Comparison of ENCODE assay signal across 8 cellular contexts in genomic region chrX:132217203-132218073, GRCh38. TPM values are rescaled to one million over a fixed set of nuclear protein-coding genes. Genes with fewer than 3 reads are reported as not detected.
DNase-seq lines count a peak whose midpoint lies in the region; TF ChIP-seq lines count a peak whose summit lies in the region.

No MANE protein-coding gene starts in this region.

- H3K27me3 ChIP-seq in subcutaneous abdominal adipose tissue (ENCODE audit: control insufficient read depth in 5 of 5, insufficient read depth in 4 of 5, low read length in 5 of 5): peaks cover 0 to 4% (median 0%) of the 10 kb centered on the region in 5 donors

- peaks cover 31% of the 10 kb centered on the region for H3K4me1 Mint-ChIP-seq in activated T-helper 2 cell treated with anti-CD3 and anti-CD28 coated beads, Interferon-gamma antibody, Interleukin-2, Interleukin-4, amounts not matched to agents 10 μg/mL and 5 μg/mL and 100 μg/mL, durations not matched to agents 14 hours and 24 hours and 36 hours (ENCODE audit: low read depth)
- peaks cover 52% of the 10 kb centered on the region for H3K4me1 Mint-ChIP-seq in neural crest cell

- H3K4me3 ChIP-seq in subcutaneous abdominal adipose tissue (ENCODE audit: low read depth in 1 of 5, low read length in 5 of 5): peak overlapping the region; percentile 68 to 91 (median 75)

- intact Hi-C loops in activated T-helper 2 cell treated with anti-CD3 and anti-CD28 coated beads, Interferon-gamma antibody, Interleukin-2, Interleukin-4, amounts not matched to agents 10 μg/mL and 5 μg/mL and 100 μg/mL, durations not matched to agents 14 hours and 24 hours and 36 hours (cut with micrococcal nuclease): loop anchor here (1.0 to 5.0 kb wide), 6 partner anchors 49 to 405 kb away; partner anchors contain the start of gene MBNL3

- H3K36me3 ChIP-seq in subcutaneous abdominal adipose tissue (ENCODE audit: control insufficient read depth in 5 of 5, insufficient read depth in 5 of 5, low read length in 5 of 5): peaks cover 0 to 12% (median 0%) of the 10 kb centered on the region in 5 donors

- TF ChIP-seq CTCF in neural crest cell (conservative IDR thresholded peaks at IDR 0.05): no peak

- H3K9me3 Mint-ChIP-seq in activated T-helper 2 cell treated with anti-CD3 and anti-CD28 coated beads, Interferon-gamma antibody, Interleukin-2, Interleukin-4, amounts not matched to agents 10 μg/mL and 5 μg/mL and 100 μg/mL, durations not matched to agents 14 hours and 24 hours and 36 hours: no peaks in the 10 kb centered on the region
- H3K9me3 Mint-ChIP-seq in neural crest cell: no peaks in the 10 kb centered on the region

- peaks cover 26% of the 10 kb centered on the region for H3K36me3 Mint-ChIP-seq in activated T-helper 2 cell treated with anti-CD3 and anti-CD28 coated beads, Interferon-gamma antibody, Interleukin-2, Interleukin-4, amounts not matched to agents 10 μg/mL and 5 μg/mL and 100 μg/mL, durations not matched to agents 14 hours and 24 hours and 36 hours (ENCODE audit: low read depth)
- peaks cover 4% of the 10 kb centered on the region for H3K36me3 Mint-ChIP-seq in neural crest cell (ENCODE audit: low read depth)

- peak overlapping the region; percentile 97 for H3K27ac Mint-ChIP-seq in activated T-helper 2 cell treated with anti-CD3 and anti-CD28 coated beads, Interferon-gamma antibody, Interleukin-2, Interleukin-4, amounts not matched to agents 10 μg/mL and 5 μg/mL and 100 μg/mL, durations not matched to agents 14 hours and 24 hours and 36 hours
- H3K27ac Mint-ChIP-seq in neural crest cell (ENCODE audit: unreplicated experiment): peak overlapping the region; percentile 97

- H3K9me3 ChIP-seq in subcutaneous abdominal adipose tissue (ENCODE audit: control insufficient read depth in 5 of 5, low read length in 5 of 5): no peaks in the 10 kb centered on the region

- H3K27ac ChIP-seq in subcutaneous abdominal adipose tissue (ENCODE audit: low read depth, low read length): peak overlapping the region; percentile 86

- peak overlapping the region; percentile 90 for H3K4me3 Mint-ChIP-seq in activated T-helper 2 cell treated with anti-CD3 and anti-CD28 coated beads, Interferon-gamma antibody, Interleukin-2, Interleukin-4, amounts not matched to agents 10 μg/mL and 5 μg/mL and 100 μg/mL, durations not matched to agents 14 hours and 24 hours and 36 hours (ENCODE audit: low read depth)
- peak overlapping the region; percentile 98 for H3K4me3 Mint-ChIP-seq in neural crest cell

- DNase-seq in EH (ENCODE audit: low read depth): peak; percentile 79
- peak; percentile 86 for DNase-seq in H4 (ENCODE audit: low spot score)
- DNase-seq in LHCN-M2 (ENCODE audit: low read depth): peak; percentile 72
- peak; percentile 90 for DNase-seq in RPMI8226
- DNase-seq in activated T-helper 2 cell treated with anti-CD3 and anti-CD28 coated beads, Interferon-gamma antibody, Interleukin-2, Interleukin-4, amounts not matched to agents 10 μg/mL and 5 μg/mL and 100 μg/mL, durations not matched to agents 14 hours and 24 hours and 36 hours (ENCODE audit: low spot score): peak; percentile 69
- DNase-seq in fibroblast of the conjunctiva (ENCODE audit: low read depth): peak; percentile 68
- DNase-seq in neural crest cell (ENCODE audit: low read depth, low spot score): peak; percentile 71

- peaks cover 0 to 23% (median 16%) of the 10 kb centered on the region in 5 donors for H3K4me1 ChIP-seq in subcutaneous abdominal adipose tissue (ENCODE audit: control insufficient read depth in 5 of 5, insufficient read depth in 5 of 5, low read length in 5 of 5)

- peak overlapping the region; percentile 71 to 82 (median 71) for H3K9ac ChIP-seq in subcutaneous abdominal adipose tissue (ENCODE audit: low read length in 5 of 5)

- no peaks in the 10 kb centered on the region for H3K27me3 Mint-ChIP-seq in activated T-helper 2 cell treated with anti-CD3 and anti-CD28 coated beads, Interferon-gamma antibody, Interleukin-2, Interleukin-4, amounts not matched to agents 10 μg/mL and 5 μg/mL and 100 μg/mL, durations not matched to agents 14 hours and 24 hours and 36 hours (ENCODE audit: low read depth)
- H3K27me3 Mint-ChIP-seq in neural crest cell (ENCODE audit: low read depth): peaks cover 4% of the 10 kb centered on the region

RNA-seq across cellular contexts. Expression of gene RAP2C, which starts 1.8 kb away (rescaled TPM):
- 22.5 and 32.6 TPM in 2 replicates for total RNA-seq in H4 (2014; rRNA removed; shearing (Covaris generic))
- total RNA-seq in LHCN-M2 (2014; rRNA removed) (20.1 and 21.0 TPM in 2 replicates), neural crest cell (48.2 and 49.6 TPM in 2 replicates)
- 8.1 TPM for polyA plus RNA-seq in LHCN-M2 (2012)
- total RNA-seq in activated T-helper 2 cell treated with anti-CD3 and anti-CD28 coated beads, Interferon-gamma antibody, Interleukin-2, Interleukin-4, amounts not matched to agents 10 μg/mL and 5 μg/mL and 100 μg/mL, durations not matched to agents 14 hours and 24 hours and 36 hours: 40.1 and 42.1 TPM in 2 replicates

Comparison
In these comparisons a context has a peak if more than half of its experiments do, and no peak if none do; other contexts are left out.
1. Peak in every context shown above with its lines: DNase-seq, H3K4me3 ChIP-seq and H3K27ac ChIP-seq.